7 cellular contexts compared by ENCODE assay signal in genomic region chr12:107131832-107132616, GRCh38. TPM values are rescaled to one million over a fixed set of nuclear protein-coding genes. Genes with fewer than 3 reads are reported as not detected.
DNase-seq lines count a peak whose midpoint lies in the region; TF ChIP-seq lines count a peak whose summit lies in the region.

No MANE protein-coding gene starts in this region.

- DNase-seq in EH (ENCODE audit: low read depth) (peak; percentile 68), KBM-7 (peak; percentile 58), NT2/D1 (ENCODE audit: low read depth, low spot score) (peak; percentile 66), mammary epithelial cell (peak; percentile 53), iris pigment epithelial cell (ENCODE audit: low read depth) (peak; percentile 62), testis (peak; percentile 29), cortex of kidney (lab: John Stamatoyannopoulos, UW) (no peak)

- H3K9me3 ChIP-seq in NT2/D1 (ENCODE audit: insufficient read depth, low read length): peaks cover 7% of the 10 kb centered on the region; the same call in 1 of the 2 replicates
- H3K9me3 ChIP-seq in mammary epithelial cell (replicated peaks; ENCODE audit: insufficient read depth, low read length): no peaks in the 10 kb centered on the region
- H3K9me3 ChIP-seq in testis: no peaks in the 10 kb centered on the region

- intact Hi-C loops in mammary epithelial cell (cut with micrococcal nuclease) (loop anchor here (1.0 to 2.0 kb wide), 5 partner anchors 92 to 475 kb away; a partner anchor contains a TSS), testis (cut with DNase I; ENCODE audit: low total_unique reads) (loop anchor here (5.0 kb wide), 1 partner anchor 475 kb away; no protein-coding TSS in a partner anchor)

- H3K36me3 ChIP-seq in NT2/D1 (ENCODE audit: insufficient read depth, insufficient read length, low read length): no peaks in the 10 kb centered on the region
- H3K36me3 ChIP-seq in mammary epithelial cell (ENCODE audit: insufficient read depth, low read length): no peaks in the 10 kb centered on the region
- no peaks in the 10 kb centered on the region for H3K36me3 ChIP-seq in testis (ENCODE audit: low read depth, missing control alignments)

- CTCF ChIA-PET in mammary epithelial cell (lab: Charles Lee; ENCODE audit: low non-redundant PET): interaction anchor here (0.5 to 0.8 kb wide), 10 partner anchors 176 to 477 kb away, joined by 3 to 7 read pairs (median 4); partner anchors contain the start of gene TMEM263

- peak; percentile 87 to 95 for TF ChIP-seq CTCF in mammary epithelial cell (conservative IDR thresholded peaks at IDR 0.05 in 1 of 2, IDR thresholded peaks at IDR 0.05 in 1 of 2; ENCODE audit: extremely low read depth in 1 of 2, insufficient read depth in 1 of 2, low read depth in 1 of 2, low read length in 2 of 2)
- peak; percentile 52 to 73 (median 64) for TF ChIP-seq CTCF in testis (IDR thresholded peaks at IDR 0.05)

- H3K4me3 ChIP-seq in NT2/D1 (ENCODE audit: insufficient read length, low read depth) (no peak overlapping the region), mammary epithelial cell (replicated peaks in 1 of 3; ENCODE audit: insufficient read depth in 1 of 3, low read depth in 2 of 3, low read length in 3 of 3) (no peak overlapping the region), testis (no peak overlapping the region)

- no peaks in the 10 kb centered on the region for H3K79me2 ChIP-seq in mammary epithelial cell (ENCODE audit: insufficient read depth, low read length)

- 30% methylated on average over 10 of the region's 10 CpGs for WGBS in mammary epithelial cell (ENCODE audit: low coverage, missing lambda C conversion rate)
- WGBS in testis, 2 donors: 40 to 45% methylated on average over 10 of the region's 10 CpGs

- H3K4me2 ChIP-seq in mammary epithelial cell (ENCODE audit: insufficient read depth, low read depth, low read length): peak overlapping the region; percentile 19

- H3K27ac ChIP-seq in mammary epithelial cell (ENCODE audit: insufficient read depth, low read depth, low read length) (no peak overlapping the region), testis (no peak overlapping the region)

- dilution Hi-C loops in mammary epithelial cell (cut with HindIII; ENCODE audit: low sequenced_read_pairs): no loop called here

- no peaks in the 10 kb centered on the region for H3K27me3 ChIP-seq in NT2/D1 (ENCODE audit: insufficient read depth, insufficient read length)
- no peaks in the 10 kb centered on the region for H3K27me3 ChIP-seq in mammary epithelial cell (ENCODE audit: insufficient read depth, low read length)
- H3K27me3 ChIP-seq in testis: no peaks in the 10 kb centered on the region

- no peaks in the 10 kb centered on the region for H4K20me1 ChIP-seq in mammary epithelial cell (ENCODE audit: insufficient read depth, low read length)

- in situ Hi-C loops in KBM-7 (cut with MboI; ENCODE audit: low pct_unique_long_range_greater_than_20kb, low sequenced_read_pairs): loop anchor here (10.0 kb wide), 1 partner anchor 483 kb away; no protein-coding TSS in a partner anchor
- in situ Hi-C loops in mammary epithelial cell (cut with MboI; ENCODE audit: low sequenced_read_pairs in 2 of 2): loop anchor here (5.0 kb wide), 3 partner anchors 185 to 275 kb away; a partner anchor contains a TSS

- peak overlapping the region; percentile 72 for H2AFZ ChIP-seq in mammary epithelial cell (ENCODE audit: low read depth, low read length)

- H3K9ac ChIP-seq in NT2/D1 (ENCODE audit: insufficient read length, low read depth) (no peak overlapping the region), mammary epithelial cell (ENCODE audit: insufficient read depth, low read length) (no peak overlapping the region)

- BruUV-seq in mammary epithelial cell (replicated peaks; lab: Mats Ljungman, UMichigan): no TSS peak

- H3K4me1 ChIP-seq in NT2/D1 (ENCODE audit: insufficient read depth, insufficient read length) (no peaks in the 10 kb centered on the region), mammary epithelial cell (ENCODE audit: insufficient read depth, low read length) (no peaks in the 10 kb centered on the region), testis (no peaks in the 10 kb centered on the region)

- no peak for TF ChIP-seq POLR2A in testis (IDR thresholded peaks at IDR 0.05)

RNA-seq across cellular contexts. Expression of gene CRY1, which starts 38.7 kb away (rescaled TPM):
- total RNA-seq in mammary epithelial cell (10 to 100 TPM; 10.0 to 12.3 TPM), testis (10 to 100 TPM; 63.0 to 92.0 TPM)
- polyA plus RNA-seq in mammary epithelial cell (4.2 TPM), testis (ENCODE audit: insufficient read depth, low read depth, low replicate concordance) (71.6 TPM)
- polyA minus RNA-seq in mammary epithelial cell: 0.78 TPM

Comparison
In these comparisons a context has a peak if more than half of its experiments do, and no peak if none do; other contexts are left out.
1. RNA of gene CRY1, which starts 38.7 kb away (total RNA-seq): 63.0 to 92.0 TPM in testis; 10.0 to 12.3 TPM in mammary epithelial cell; every median in the first group is over 4 times any median in the second.